ENCODE assay signal across 8 cellular contexts in the genomic region with DNA sequence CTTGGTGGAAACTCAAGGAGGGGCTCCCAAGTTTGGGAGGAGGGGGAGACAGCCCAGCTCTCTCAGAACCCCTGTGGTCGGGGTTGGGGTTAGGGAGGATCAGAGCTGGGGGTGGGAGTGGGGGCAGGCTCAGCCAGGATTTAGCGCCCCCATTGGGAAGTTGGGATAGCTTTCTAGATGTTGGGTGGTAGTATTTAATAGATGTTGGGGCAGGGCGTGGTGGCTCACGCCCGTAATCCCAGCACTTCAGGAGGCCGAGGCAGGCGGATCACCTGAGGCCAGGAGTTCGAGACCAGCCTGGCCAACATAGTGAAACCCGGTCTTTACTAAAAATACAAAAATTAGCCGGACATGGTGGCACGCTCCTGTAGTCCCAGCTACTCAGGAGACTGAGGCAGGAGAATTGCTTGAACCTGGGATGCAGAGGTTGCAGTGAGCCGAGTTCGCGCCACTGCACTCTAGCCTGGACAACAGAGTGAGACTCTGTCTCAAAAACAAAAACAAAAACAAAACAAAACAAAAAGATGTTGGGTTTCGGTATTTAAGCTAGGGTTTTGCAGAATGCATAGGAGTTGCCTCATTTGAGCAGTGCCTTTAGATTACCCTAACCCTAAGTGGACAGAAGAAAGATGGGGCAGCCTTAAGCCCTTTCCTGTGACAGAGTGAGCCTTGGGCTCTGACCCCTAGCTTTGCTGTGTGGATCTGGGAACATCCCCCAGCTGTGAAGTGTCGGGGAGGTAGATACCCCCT. TPM values are rescaled to one million over a fixed set of nuclear protein-coding genes. Genes with fewer than 3 reads are reported as not detected.
DNase-seq lines count a peak whose midpoint lies in the region; ATAC-seq, FAIRE-seq and TF ChIP-seq lines count a peak whose summit lies in the region.
"Not testable (repeated sequence)": the region's sequence is repeated elsewhere in the genome, so short reads cannot be mapped to it uniquely, and the experiment has no call there.

No MANE protein-coding gene starts in this region.

- not testable (repeated sequence) for FAIRE-seq in HepG2 (lab: Jason Lieb, UNC); pancreas (lab: Jason Lieb, UNC)

- not testable (repeated sequence) for H3K27me3 ChIP-seq in Caco-2 (replicated peaks; ENCODE audit: control insufficient read depth, insufficient read depth, low read length); Karpas-422 (ENCODE audit: low read length); adrenal gland; HepG2 (ENCODE audit: control insufficient read depth in 1 of 2, insufficient read depth in 2 of 2, low read length in 2 of 2); pancreas; transverse colon

- 55 to 67% (median 63%) methylated on average over 12 to 16 of the region's 16 CpGs for WGBS in adrenal gland, 4 donors
- WGBS in HepG2 (ENCODE audit: low lambda C conversion rate), result 32% methylated on average over 14 of the region's 16 CpGs
- 67 to 73% methylated on average over 16 of the region's 16 CpGs for WGBS in pancreas, 2 donors
- 58 to 81% methylated on average over 6 to 16 of the region's 16 CpGs for WGBS in transverse colon (ENCODE audit: low coverage in 1 of 2), 2 donors

- not testable (repeated sequence) for H3K79me2 ChIP-seq in Karpas-422 (ENCODE audit: low read length); HepG2 (ENCODE audit: insufficient read depth, low read length)

- not testable (repeated sequence) for H3K9me3 ChIP-seq in Caco-2; Karpas-422 (ENCODE audit: low read length); adrenal gland (replicated peaks in 1 of 3); HepG2 (ENCODE audit: low read length); pancreas; transverse colon

- in situ Hi-C loops in HepG2 (cut with HindIII; ENCODE audit: extremely low pct_ligation_motif_present, low pct_unique_long_range_greater_than_20kb), result not testable (repeated sequence)
- in situ Hi-C loops in transverse colon (cut with MboI; ENCODE audit: low pct_ligation_motif_present in 1 of 4, low pct_unique_long_range_greater_than_20kb in 1 of 4, low sequenced_read_pairs in 3 of 4), result loop anchor here in 1 of 4 donors (10.0 kb wide), 1 partner anchor 62 kb away; the partner anchor contains the start of gene TLE6

- H3K9me3 Mint-ChIP-seq in Caco-2 (ENCODE audit: unreplicated experiment); T-cell: not testable (repeated sequence)

- H3K36me3 Mint-ChIP-seq in Caco-2 (ENCODE audit: insufficient read depth, unreplicated experiment), result peaks cover 26% of the 10 kb centered on the region
- not testable (repeated sequence) for H3K36me3 Mint-ChIP-seq in T-cell

- CTCF ChIA-PET in Caco-2 (lab: Charles Lee), result interaction anchor here (1.0 to 2.2 kb wide), 2 partner anchors 17 to 86 kb away, joined by 7 to 16 read pairs; no protein-coding TSS in a partner anchor
- CTCF ChIA-PET in T-cell (lab: Charles Lee), result interaction anchor here in 1 of 2 donors (0.9 to 1.4 kb wide), 2 partner anchors 16 to 1768 kb away, joined by 3 to 4 read pairs; no protein-coding TSS in a partner anchor
- CTCF ChIA-PET in HepG2 (lab: Yijun Ruan, JAX; ENCODE audit: low intra/inter-chr PET ratio, low total read pairs), result not testable (repeated sequence)

- TF ChIP-seq CTCF in Caco-2 (IDR thresholded peaks at IDR 0.05; ENCODE audit: insufficient read depth in 1 of 2, low read depth in 1 of 2, low read length in 1 of 2, severe bottlenecking in 1 of 2, unreplicated experiment in 1 of 2); pancreas (IDR thresholded peaks at IDR 0.05): not testable (repeated sequence)
- TF ChIP-seq CTCF in adrenal gland (IDR thresholded peaks at IDR 0.05), result peak in 1 of 6 experiments; percentile 12
- TF ChIP-seq CTCF in epithelial cell of proximal tubule (conservative IDR thresholded peaks at IDR 0.05; ENCODE audit: low read depth, low read length), result peak; percentile 19
- peak; percentile 33; the same call in 1 of the 2 replicates for TF ChIP-seq CTCF in HepG2 (CRISPR knock-in tag; IDR thresholded peaks at IDR 0.05)
- peak in 1 of 5 experiments; percentile 18 for TF ChIP-seq CTCF in transverse colon (IDR thresholded peaks at IDR 0.05)

- H3K4me1 Mint-ChIP-seq in Caco-2 (ENCODE audit: low read depth, unreplicated experiment) (peaks cover 16% of the 10 kb centered on the region), T-cell (peaks cover 26 to 52% (median 29%) of the 10 kb centered on the region in 3 donors)

- not testable (repeated sequence) for H3K36me3 ChIP-seq in Caco-2 (ENCODE audit: control insufficient read depth, insufficient read depth, low read length); Karpas-422 (ENCODE audit: insufficient read depth, low read length); adrenal gland (replicated peaks in 1 of 2); HepG2 (replicated peaks in 1 of 2; ENCODE audit: control insufficient read depth in 1 of 2, insufficient read depth in 2 of 2, low read length in 2 of 2); pancreas; transverse colon

- intact Hi-C loops in Caco-2 (cut with micrococcal nuclease; ENCODE audit: unreplicated experiment), result loop anchor here (5.0 kb wide), 1 partner anchor 85 kb away; no protein-coding TSS in a partner anchor
- intact Hi-C loops in adrenal gland (cut with DNase I), result loop anchor here in 1 of 2 donors (10.0 kb wide), 1 partner anchor 62 kb away; the partner anchor contains the start of gene TLE6
- intact Hi-C loops in HepG2 (cut with micrococcal nuclease; ENCODE audit: unreplicated experiment); pancreas (cut with DNase I); transverse colon (cut with DNase I; ENCODE audit: low total_unique reads): not testable (repeated sequence)

- peak overlapping the region; percentile 90 for H3K4me3 Mint-ChIP-seq in Caco-2 (ENCODE audit: unreplicated experiment)
- peak overlapping the region; percentile 84 to 91 (median 88) for H3K4me3 Mint-ChIP-seq in T-cell

- H3K4me3 ChIP-seq in Caco-2 (ENCODE audit: low read depth, low read length), result peak overlapping the region; percentile 44
- H3K4me3 ChIP-seq in Karpas-422 (ENCODE audit: low read length), result not testable (repeated sequence)
- H3K4me3 ChIP-seq in adrenal gland, result peak overlapping the region in 2 of 4 donors; percentile 36 to 59
- peak overlapping the region; percentile 57 for H3K4me3 ChIP-seq in epithelial cell of proximal tubule (ENCODE audit: low read depth, low read length)
- H3K4me3 ChIP-seq in HepG2 (replicated peaks in 1 of 3; ENCODE audit: insufficient read depth in 1 of 3, low read depth in 2 of 3, low read length in 3 of 3), result peak overlapping the region; percentile 46 to 78 (median 73); a peak in 5 of 6 replicates
- H3K4me3 ChIP-seq in pancreas, result peak overlapping the region in 1 of 4 donors; percentile 43
- peak overlapping the region in 3 of 4 donors; percentile 48 to 62 (median 49) for H3K4me3 ChIP-seq in transverse colon

- not testable (repeated sequence) for BruUV-seq in Caco-2 (replicated peaks; lab: Mats Ljungman, UMichigan); HepG2 (replicated peaks; lab: Mats Ljungman, UMichigan)

- TF ChIP-seq EP300 in HepG2 (IDR thresholded peaks at IDR 0.05; ENCODE audit: low read depth in 2 of 2, low read length in 2 of 2); HepG2 (CRISPR knock-in tag; IDR thresholded peaks at IDR 0.05; ENCODE audit: borderline replicate concordance); transverse colon (IDR thresholded peaks at IDR 0.05; ENCODE audit: low read depth): not testable (repeated sequence)

- H3K9ac ChIP-seq in Karpas-422 (ENCODE audit: low read length), result not testable (repeated sequence)
- H3K9ac ChIP-seq in HepG2 (ENCODE audit: insufficient read depth, low read depth, low read length), result peak overlapping the region; percentile 58

- not testable (repeated sequence) for TF ChIP-seq RAD21 in HepG2 (CRISPR knock-in tag; IDR thresholded peaks at IDR 0.05)

- H3K27ac Mint-ChIP-seq in Caco-2 (ENCODE audit: unreplicated experiment) (peak overlapping the region; percentile 94), T-cell (peak overlapping the region in 1 of 2 donors; percentile 55)

- not testable (repeated sequence) for H2AFZ ChIP-seq in Karpas-422 (ENCODE audit: low read length); HepG2 (ENCODE audit: low read length)

- POLR2A ChIA-PET in Caco-2 (lab: Charles Lee), result interaction anchor here (3.0 kb wide), 1 partner anchor 86 kb away, joined by 24 read pairs; no protein-coding TSS in a partner anchor
- POLR2A ChIA-PET in T-cell (lab: Charles Lee), result interaction anchor here in 1 of 2 donors (0.6 kb wide), 1 partner anchor 86 kb away, joined by 3 read pairs; no protein-coding TSS in a partner anchor
- POLR2A ChIA-PET in HepG2 (lab: Yijun Ruan, JAX), result interaction anchor here (0.6 to 3.0 kb wide), 7 partner anchors 16 to 726 kb away, joined by 3 to 21 read pairs (median 4); partner anchors contain the start of genes DOHH, MRPL54, TLE5 and TLE6

- H3K27me3 Mint-ChIP-seq in Caco-2 (ENCODE audit: insufficient read depth, unreplicated experiment); T-cell: not testable (repeated sequence)

- not testable (repeated sequence) for H3K9me2 ChIP-seq in Karpas-422 (replicated peaks; ENCODE audit: insufficient read depth, low read length)

- not testable (repeated sequence) for ATAC-seq in T-cell (replicated peaks in 1 of 4); pancreas
- ATAC-seq in HepG2, result peak; percentile 3

- DNase-seq in Caco-2, result peak in 1 of 2 experiments; percentile 45
- DNase-seq in Karpas-422; T-cell; epithelial cell of proximal tubule (ENCODE audit: low read depth); pancreas; transverse colon: not testable (repeated sequence)
- DNase-seq in adrenal gland, result peak in 1 of 7 donors; percentile 44
- DNase-seq in HepG2 (ENCODE audit: low spot score), result peak; percentile 24

- H4K20me1 ChIP-seq in Karpas-422 (ENCODE audit: insufficient read depth, low read depth, low read length); HepG2 (ENCODE audit: insufficient read depth, low read length): not testable (repeated sequence)

- H3K4me1 ChIP-seq in Caco-2, result peaks cover 18% of the 10 kb centered on the region
- peaks cover 15% of the 10 kb centered on the region for H3K4me1 ChIP-seq in Karpas-422 (ENCODE audit: low read length)
- peaks cover 26 to 32% of the 10 kb centered on the region in 2 donors for H3K4me1 ChIP-seq in adrenal gland (replicated peaks in 1 of 2)
- H3K4me1 ChIP-seq in HepG2 (ENCODE audit: insufficient read depth, low read length), result peaks cover 54% of the 10 kb centered on the region
- not testable (repeated sequence) for H3K4me1 ChIP-seq in pancreas
- peaks cover 11 to 29% (median 22%) of the 10 kb centered on the region in 4 donors for H3K4me1 ChIP-seq in transverse colon

- H3K4me2 ChIP-seq in Karpas-422 (ENCODE audit: low read depth, low read length, poor library complexity, severe bottlenecking) (peak overlapping the region; percentile 69), HepG2 (ENCODE audit: low read depth, low read length) (peak overlapping the region; percentile 76)

- not testable (repeated sequence) for TF ChIP-seq POLR2A in adrenal gland (IDR thresholded peaks at IDR 0.05); HepG2 (IDR thresholded peaks at IDR 0.05; ENCODE audit: insufficient read depth in 1 of 2, low read depth in 2 of 2, low read length in 2 of 2); transverse colon (IDR thresholded peaks at IDR 0.05)

- H3K27ac ChIP-seq in Karpas-422 (ENCODE audit: low read length), result not testable (repeated sequence)
- peak overlapping the region; percentile 70 to 95 (median 94) for H3K27ac ChIP-seq in adrenal gland
- peak overlapping the region; percentile 85 for H3K27ac ChIP-seq in HepG2 (ENCODE audit: extremely low read length, insufficient read depth, low read length)
- peak overlapping the region; percentile 53 to 90 (median 80) for H3K27ac ChIP-seq in pancreas
- peak overlapping the region; percentile 92 to 96 (median 94) for H3K27ac ChIP-seq in transverse colon

RNA-seq across cellular contexts. Expression of gene TLE2, which starts 7.9 kb away (rescaled TPM):
- total RNA-seq in Caco-2 (2022) (29.2 and 31.3 TPM in 2 replicates), T-cell (10 to 100 TPM; 16.7 to 29.7 (median 21.5) TPM), adrenal gland (100 to 1,000 TPM in 1 of 8 donors, 10 to 100 TPM in 7; 28.0 to 104 (median 57.2) TPM), epithelial cell of proximal tubule (1.6 and 2.9 TPM in 2 replicates), HepG2 (2016; rRNA removed; fragmentation: Illumina TruSeq; extraction: Trizol) (0.07 TPM in 1 of 2 replicates, not detected in the other), pancreas (10 to 100 TPM; 16.4 to 38.0 (median 21.8) TPM), transverse colon (10 to 100 TPM; 31.4 to 70.0 (median 47.5) TPM)
- total RNA-seq in Karpas-422 (2014; rRNA removed; shearing (Covaris generic); ENCODE audit: low replicate concordance), result not detected in 2 replicates
- polyA plus RNA-seq in adrenal gland (100 to 1,000 TPM in 1 of 3 donors, 10 to 100 TPM in 1, 1 to 10 TPM in 1; 8.4 to 106 (median 70.3) TPM), HepG2 (2011; rRNA removed) (0.72 and 0.81 TPM in 2 replicates), pancreas (10 to 100 TPM; 72.6 to 81.9 TPM)
- total RNA-seq in HepG2 (2016; cell fraction: cytosol; rRNA removed; fragmentation: Illumina TruSeq; extraction: Trizol; ENCODE audit: low read depth), result not detected in 2 replicates
- not detected in 2 replicates for total RNA-seq in HepG2 (2016; cell fraction: insoluble cytoplasmic fraction; rRNA removed; fragmentation: Illumina TruSeq; extraction: Trizol)
- total RNA-seq in HepG2 (2016; cell fraction: membrane; rRNA removed; fragmentation: Illumina TruSeq; extraction: Trizol), result 0.14 and 0.15 TPM in 2 replicates
- total RNA-seq in HepG2 (2016; cell fraction: nucleus; rRNA removed; fragmentation: Illumina TruSeq; extraction: Trizol), result not detected in 2 replicates
- polyA plus RNA-seq in HepG2 (2011; cell fraction: cytosol; rRNA removed), result 0.21 and 0.25 TPM in 2 replicates
- 1.8 and 1.9 TPM in 2 replicates for polyA plus RNA-seq in HepG2 (2011; cell fraction: nucleus; rRNA removed)
- 0.67 and 0.75 TPM in 2 replicates for polyA plus RNA-seq in HepG2 (2012)
- 0.19 and 0.40 TPM in 2 replicates for polyA plus RNA-seq in HepG2 (2016; cell fraction: cytosol; fragmentation: Illumina TruSeq; extraction: Trizol; ENCODE audit: low read depth)
- polyA plus RNA-seq in HepG2 (2016; cell fraction: insoluble cytoplasmic fraction; fragmentation: Illumina TruSeq; extraction: Trizol; ENCODE audit: low read depth), result 0.13 TPM in 1 of 2 replicates, not detected in the other
- 0.23 and 0.82 TPM in 2 replicates for polyA plus RNA-seq in HepG2 (2016; cell fraction: membrane; fragmentation: Illumina TruSeq; extraction: Trizol; ENCODE audit: low read depth)
- polyA plus RNA-seq in HepG2 (2016; cell fraction: nucleus; fragmentation: Illumina TruSeq; extraction: Trizol; ENCODE audit: insufficient read depth, low read depth), result 0.56 TPM in 1 of 2 replicates, not detected in the other
- 1.3 and 12.9 TPM in 2 replicates for polyA minus RNA-seq in HepG2 (2011; rRNA and poly(A)+ RNA removed; ENCODE audit: low replicate concordance)
- 0.35 and 0.89 TPM in 2 replicates for polyA minus RNA-seq in HepG2 (2011; cell fraction: cytosol; rRNA and poly(A)+ RNA removed)
- 0.77 TPM in 1 of 2 replicates, not detected in the other for polyA minus RNA-seq in HepG2 (2011; cell fraction: nucleus; rRNA and poly(A)+ RNA removed)

RNA-seq across cellular contexts. Expression of gene TLE5, which starts 25.3 kb away (rescaled TPM):
- total RNA-seq in Caco-2 (2022), result 132 and 144 TPM in 2 replicates
- total RNA-seq in Karpas-422 (2014; rRNA removed; shearing (Covaris generic); ENCODE audit: low replicate concordance), result 146 and 233 TPM in 2 replicates
- total RNA-seq in T-cell, result 1,000 to 10,000 TPM in 3 of 5 donors, 100 to 1,000 TPM in 2; 777 to 1,202 (median 1,047) TPM
- total RNA-seq in adrenal gland, result 100 to 1,000 TPM; 428 to 968 (median 670) TPM
- polyA plus RNA-seq in adrenal gland, result 1,000 to 10,000 TPM in 2 of 3 donors, 100 to 1,000 TPM in 1; 237 to 2,300 (median 1,557) TPM
- 238 and 310 TPM in 2 replicates for total RNA-seq in epithelial cell of proximal tubule
- total RNA-seq in HepG2 (2016; rRNA removed; fragmentation: Illumina TruSeq; extraction: Trizol), result 51.6 and 62.8 TPM in 2 replicates
- total RNA-seq in HepG2 (2016; cell fraction: cytosol; rRNA removed; fragmentation: Illumina TruSeq; extraction: Trizol; ENCODE audit: low read depth), result 148 and 187 TPM in 2 replicates
- 41.9 and 63.2 TPM in 2 replicates for total RNA-seq in HepG2 (2016; cell fraction: insoluble cytoplasmic fraction; rRNA removed; fragmentation: Illumina TruSeq; extraction: Trizol)
- total RNA-seq in HepG2 (2016; cell fraction: membrane; rRNA removed; fragmentation: Illumina TruSeq; extraction: Trizol), result 155 and 189 TPM in 2 replicates
- 29.0 and 32.6 TPM in 2 replicates for total RNA-seq in HepG2 (2016; cell fraction: nucleus; rRNA removed; fragmentation: Illumina TruSeq; extraction: Trizol)
- polyA plus RNA-seq in HepG2 (2011; rRNA removed), result 189 and 246 TPM in 2 replicates
- 170 and 253 TPM in 2 replicates for polyA plus RNA-seq in HepG2 (2011; cell fraction: cytosol; rRNA removed)
- polyA plus RNA-seq in HepG2 (2011; cell fraction: nucleus; rRNA removed), result 312 and 359 TPM in 2 replicates
- polyA plus RNA-seq in HepG2 (2012), result 157 and 182 TPM in 2 replicates
- polyA plus RNA-seq in HepG2 (2016; cell fraction: cytosol; fragmentation: Illumina TruSeq; extraction: Trizol; ENCODE audit: low read depth), result 365 and 380 TPM in 2 replicates
- polyA plus RNA-seq in HepG2 (2016; cell fraction: insoluble cytoplasmic fraction; fragmentation: Illumina TruSeq; extraction: Trizol; ENCODE audit: low read depth), result 90.9 and 108 TPM in 2 replicates
- polyA plus RNA-seq in HepG2 (2016; cell fraction: membrane; fragmentation: Illumina TruSeq; extraction: Trizol; ENCODE audit: low read depth), result 308 and 330 TPM in 2 replicates
- polyA plus RNA-seq in HepG2 (2016; cell fraction: nucleus; fragmentation: Illumina TruSeq; extraction: Trizol; ENCODE audit: insufficient read depth, low read depth), result 105 and 117 TPM in 2 replicates
- 213 and 462 TPM in 2 replicates for polyA minus RNA-seq in HepG2 (2011; rRNA and poly(A)+ RNA removed; ENCODE audit: low replicate concordance)
- polyA minus RNA-seq in HepG2 (2011; cell fraction: cytosol; rRNA and poly(A)+ RNA removed), result 159 and 180 TPM in 2 replicates
- 36.2 and 46.2 TPM in 2 replicates for polyA minus RNA-seq in HepG2 (2011; cell fraction: nucleus; rRNA and poly(A)+ RNA removed)
- 100 to 1,000 TPM; 165 to 250 (median 204) TPM for total RNA-seq in pancreas
- polyA plus RNA-seq in pancreas, result 100 to 1,000 TPM; 539 to 573 TPM
- 100 to 1,000 TPM; 307 to 561 (median 400) TPM for total RNA-seq in transverse colon

RNA-seq across cellular contexts. Expression of gene GNA11, which starts 57.2 kb away (rescaled TPM):
- total RNA-seq in Caco-2 (2022), result 50.0 and 50.7 TPM in 2 replicates
- 0.58 and 2.6 TPM in 2 replicates for total RNA-seq in Karpas-422 (2014; rRNA removed; shearing (Covaris generic); ENCODE audit: low replicate concordance)
- 1 to 10 TPM; 2.3 to 6.3 (median 4.0) TPM for total RNA-seq in T-cell
- 10 to 100 TPM; 53.1 to 84.3 (median 64.4) TPM for total RNA-seq in adrenal gland
- 10 to 100 TPM; 20.6 to 38.3 (median 35.6) TPM for polyA plus RNA-seq in adrenal gland
- 40.5 and 75.6 TPM in 2 replicates for total RNA-seq in epithelial cell of proximal tubule
- total RNA-seq in HepG2 (2016; rRNA removed; fragmentation: Illumina TruSeq; extraction: Trizol), result 18.8 and 26.8 TPM in 2 replicates
- 4.5 and 5.5 TPM in 2 replicates for total RNA-seq in HepG2 (2016; cell fraction: cytosol; rRNA removed; fragmentation: Illumina TruSeq; extraction: Trizol; ENCODE audit: low read depth)
- total RNA-seq in HepG2 (2016; cell fraction: insoluble cytoplasmic fraction; rRNA removed; fragmentation: Illumina TruSeq; extraction: Trizol), result 16.2 and 28.2 TPM in 2 replicates
- total RNA-seq in HepG2 (2016; cell fraction: membrane; rRNA removed; fragmentation: Illumina TruSeq; extraction: Trizol), result 20.2 and 20.3 TPM in 2 replicates
- total RNA-seq in HepG2 (2016; cell fraction: nucleus; rRNA removed; fragmentation: Illumina TruSeq; extraction: Trizol), result 13.2 and 15.8 TPM in 2 replicates
- polyA plus RNA-seq in HepG2 (2011; rRNA removed), result 16.0 and 16.8 TPM in 2 replicates
- 18.0 and 19.4 TPM in 2 replicates for polyA plus RNA-seq in HepG2 (2011; cell fraction: cytosol; rRNA removed)
- polyA plus RNA-seq in HepG2 (2011; cell fraction: nucleus; rRNA removed), result 24.5 and 30.8 TPM in 2 replicates
- 21.5 and 25.5 TPM in 2 replicates for polyA plus RNA-seq in HepG2 (2012)
- 4.2 and 4.6 TPM in 2 replicates for polyA plus RNA-seq in HepG2 (2016; cell fraction: cytosol; fragmentation: Illumina TruSeq; extraction: Trizol; ENCODE audit: low read depth)
- 25.9 and 33.9 TPM in 2 replicates for polyA plus RNA-seq in HepG2 (2016; cell fraction: insoluble cytoplasmic fraction; fragmentation: Illumina TruSeq; extraction: Trizol; ENCODE audit: low read depth)
- 14.1 and 15.9 TPM in 2 replicates for polyA plus RNA-seq in HepG2 (2016; cell fraction: membrane; fragmentation: Illumina TruSeq; extraction: Trizol; ENCODE audit: low read depth)
- polyA plus RNA-seq in HepG2 (2016; cell fraction: nucleus; fragmentation: Illumina TruSeq; extraction: Trizol; ENCODE audit: insufficient read depth, low read depth), result 31.1 and 31.9 TPM in 2 replicates
- 36.6 and 52.6 TPM in 2 replicates for polyA minus RNA-seq in HepG2 (2011; rRNA and poly(A)+ RNA removed; ENCODE audit: low replicate concordance)
- polyA minus RNA-seq in HepG2 (2011; cell fraction: cytosol; rRNA and poly(A)+ RNA removed), result 10.8 and 16.8 TPM in 2 replicates
- 6.7 and 7.1 TPM in 2 replicates for polyA minus RNA-seq in HepG2 (2011; cell fraction: nucleus; rRNA and poly(A)+ RNA removed)
- 10 to 100 TPM; 17.4 to 28.0 (median 23.6) TPM for total RNA-seq in pancreas
- polyA plus RNA-seq in pancreas, result 10 to 100 TPM; 25.6 to 28.4 TPM
- total RNA-seq in transverse colon, result 100 to 1,000 TPM; 160 to 467 (median 242) TPM

RNA-seq across cellular contexts. Expression of gene TLE6, which starts 59.6 kb away (rescaled TPM):
- total RNA-seq in Caco-2 (2022) (1.4 and 1.9 TPM in 2 replicates), T-cell (under 1 TPM in 3 of 5 donors, not detected in 2; 0.36 to 0.61 (median 0.50) TPM), adrenal gland (1 to 10 TPM in 6 of 8 donors, under 1 TPM in 2; 0.48 to 3.2 (median 2.0) TPM), epithelial cell of proximal tubule (0.58 and 1.0 TPM in 2 replicates), HepG2 (2016; rRNA removed; fragmentation: Illumina TruSeq; extraction: Trizol) (0.24 and 0.28 TPM in 2 replicates), pancreas (1 to 10 TPM in 4 of 6 donors, under 1 TPM in 2; 0.97 to 1.6 (median 1.1) TPM), transverse colon (not detected)
- total RNA-seq in Karpas-422 (2014; rRNA removed; shearing (Covaris generic); ENCODE audit: low replicate concordance), result 3.4 and 5.0 TPM in 2 replicates
- polyA plus RNA-seq in adrenal gland (10 to 100 TPM in 1 of 3 donors, 1 to 10 TPM in 2; 1.2 to 13.9 (median 6.3) TPM), HepG2 (2011; rRNA removed) (5.5 and 6.4 TPM in 2 replicates), pancreas (1 to 10 TPM; 6.7 to 8.5 TPM)
- total RNA-seq in HepG2 (2016; cell fraction: cytosol; rRNA removed; fragmentation: Illumina TruSeq; extraction: Trizol; ENCODE audit: low read depth), result not detected in 2 replicates
- total RNA-seq in HepG2 (2016; cell fraction: insoluble cytoplasmic fraction; rRNA removed; fragmentation: Illumina TruSeq; extraction: Trizol), result 0.06 TPM in 1 of 2 replicates, not detected in the other
- total RNA-seq in HepG2 (2016; cell fraction: membrane; rRNA removed; fragmentation: Illumina TruSeq; extraction: Trizol), result not detected in 2 replicates
- not detected in 2 replicates for total RNA-seq in HepG2 (2016; cell fraction: nucleus; rRNA removed; fragmentation: Illumina TruSeq; extraction: Trizol)
- polyA plus RNA-seq in HepG2 (2011; cell fraction: cytosol; rRNA removed), result 4.2 TPM in 2 replicates
- polyA plus RNA-seq in HepG2 (2011; cell fraction: nucleus; rRNA removed), result 18.3 and 20.1 TPM in 2 replicates
- polyA plus RNA-seq in HepG2 (2012), result 1.5 and 1.9 TPM in 2 replicates
- 0.19 and 0.32 TPM in 2 replicates for polyA plus RNA-seq in HepG2 (2016; cell fraction: cytosol; fragmentation: Illumina TruSeq; extraction: Trizol; ENCODE audit: low read depth)
- polyA plus RNA-seq in HepG2 (2016; cell fraction: insoluble cytoplasmic fraction; fragmentation: Illumina TruSeq; extraction: Trizol; ENCODE audit: low read depth), result not detected in 2 replicates
- polyA plus RNA-seq in HepG2 (2016; cell fraction: membrane; fragmentation: Illumina TruSeq; extraction: Trizol; ENCODE audit: low read depth), result not detected in 2 replicates
- 1.00 TPM in 1 of 2 replicates, not detected in the other for polyA plus RNA-seq in HepG2 (2016; cell fraction: nucleus; fragmentation: Illumina TruSeq; extraction: Trizol; ENCODE audit: insufficient read depth, low read depth)
- 4.2 and 4.9 TPM in 2 replicates for polyA minus RNA-seq in HepG2 (2011; rRNA and poly(A)+ RNA removed; ENCODE audit: low replicate concordance)
- 2.4 TPM in 1 of 2 replicates, not detected in the other for polyA minus RNA-seq in HepG2 (2011; cell fraction: cytosol; rRNA and poly(A)+ RNA removed)
- polyA minus RNA-seq in HepG2 (2011; cell fraction: nucleus; rRNA and poly(A)+ RNA removed), result 3.2 and 5.0 TPM in 2 replicates
